8 cellular contexts compared by ENCODE assay signal in genomic region chr5:2222246-2222645, GRCh38.
"Had no signal": no experiment of that assay in that cellular context is flagged by ENCODE, and none has a peak within 500 bp of the region (broad histone marks: within the 10 kb centered on the region; RNA-seq: fewer than 3 reads in every experiment).

No MANE protein-coding gene starts in this region.

- H3K4me1 Mint-ChIP-seq: GM23338, H9, IgD-negative memory B cell had no signal

- H3K4me3 Mint-ChIP-seq: GM23338, H9, IgD-negative memory B cell had no signal

- ATAC-seq: GM23338, HepG2 had no signal

- FAIRE-seq: H1, H54, HepG2 had no signal

- H3K27ac Mint-ChIP-seq: GM23338, H9, IgD-negative memory B cell had no signal

- DNase-seq: H9, HCEC 1CT had no signal

- H3K4me3 ChIP-seq: GM23338 had no signal

- H3K36me3 Mint-ChIP-seq: IgD-negative memory B cell had no signal

- H3K27ac ChIP-seq: HL-60 had no signal
